ENCODE assay signal across 8 cellular contexts in genomic region chr15:90190606-90191343, GRCh38. TPM values are rescaled to one million over a fixed set of nuclear protein-coding genes. Genes with fewer than 3 reads are reported as not detected.
A peak's percentile ranks its signal among the peaks of the same experiment; 100 is the strongest.
DNase-seq lines count a peak whose midpoint lies in the region; ATAC-seq lines count a peak whose summit lies in the region.

No MANE protein-coding gene starts in this region.

- H3K4me1 ChIP-seq in esophagus (ENCODE audit: control insufficient read depth in 2 of 2, insufficient read depth in 2 of 2, low read length in 1 of 2), result peaks cover 15 to 32% of the 10 kb centered on the region in 2 donors
- peaks cover 37% of the 10 kb centered on the region for H3K4me1 ChIP-seq in thymus (ENCODE audit: control insufficient read depth, insufficient read depth, low read length)

- peak overlapping the region; percentile 93 to 96 for H3K27ac ChIP-seq in esophagus (ENCODE audit: low read depth in 2 of 2, low read length in 1 of 2)
- peak overlapping the region; percentile 75 for H3K27ac ChIP-seq in thymus (ENCODE audit: low read depth)

- H3K27me3 ChIP-seq in esophagus (ENCODE audit: control insufficient read depth in 1 of 2, insufficient read depth in 2 of 2, low read length in 2 of 2) (no peaks in the 10 kb centered on the region), thymus (ENCODE audit: control insufficient read depth, insufficient read depth) (no peaks in the 10 kb centered on the region)

- intact Hi-C loops in activated CD4-positive, alpha-beta memory T cell treated with anti-CD3 and anti-CD28 coated beads for 36 hours (cut with micrococcal nuclease), result no loop called here

- no peak overlapping the region for H3K4me3 ChIP-seq in esophagus (ENCODE audit: low read depth in 1 of 2, low read length in 2 of 2)
- no peak overlapping the region for H3K4me3 ChIP-seq in thymus (ENCODE audit: low read length)

- ATAC-seq in HG03442 (IDR thresholded peaks at IDR 0.05; ENCODE audit: unreplicated experiment), result peak; percentile 56

- H3K36me3 ChIP-seq in esophagus (ENCODE audit: control insufficient read depth in 2 of 2, insufficient read depth in 2 of 2, low read length in 1 of 2) (peaks cover 0 to 6% of the 10 kb centered on the region in 2 donors), thymus (ENCODE audit: control insufficient read depth, insufficient read depth) (peaks cover 3% of the 10 kb centered on the region)

- no peak for DNase-seq in T-helper 1 cell
- no peak for DNase-seq in H4 (ENCODE audit: low spot score)
- no peak for DNase-seq in SW 1271 (lab: John Stamatoyannopoulos, UW)
- DNase-seq in activated CD4-positive, alpha-beta memory T cell treated with anti-CD3 and anti-CD28 coated beads for 36 hours, result no peak

- 55 to 56% methylated on average over 10 of the region's 10 CpGs for WGBS in esophagus, 2 donors
- 92% methylated on average over 10 of the region's 10 CpGs for WGBS in thymus

- H3K4me3 Mint-ChIP-seq in T-helper 1 cell treated with Interleukin-12 subunit alpha and Interleukin-12 subunit beta and Interleukin-4 antibody, amounts not matched to agents 30 μg/mL and 1 μg/mL, for 36 hours, result no peak overlapping the region
- no peak overlapping the region for H3K4me3 Mint-ChIP-seq in activated CD4-positive, alpha-beta memory T cell treated with anti-CD3 and anti-CD28 coated beads for 36 hours

- H3K4me1 Mint-ChIP-seq in T-helper 1 cell treated with Interleukin-12 subunit alpha and Interleukin-12 subunit beta and Interleukin-4 antibody, amounts not matched to agents 30 μg/mL and 1 μg/mL, for 36 hours (ENCODE audit: low read depth), result peaks cover 38% of the 10 kb centered on the region
- H3K4me1 Mint-ChIP-seq in activated CD4-positive, alpha-beta memory T cell treated with anti-CD3 and anti-CD28 coated beads for 36 hours (ENCODE audit: low read depth), result peaks cover 18% of the 10 kb centered on the region

- peak overlapping the region; percentile 46 for H3K27ac Mint-ChIP-seq in T-helper 1 cell treated with Interleukin-12 subunit alpha and Interleukin-12 subunit beta and Interleukin-4 antibody, amounts not matched to agents 30 μg/mL and 1 μg/mL, for 36 hours
- no peak overlapping the region for H3K27ac Mint-ChIP-seq in activated CD4-positive, alpha-beta memory T cell treated with anti-CD3 and anti-CD28 coated beads for 36 hours

- peaks cover 17% of the 10 kb centered on the region for H3K36me3 Mint-ChIP-seq in T-helper 1 cell treated with Interleukin-12 subunit alpha and Interleukin-12 subunit beta and Interleukin-4 antibody, amounts not matched to agents 30 μg/mL and 1 μg/mL, for 36 hours (ENCODE audit: low read depth)
- H3K36me3 Mint-ChIP-seq in activated CD4-positive, alpha-beta memory T cell treated with anti-CD3 and anti-CD28 coated beads for 36 hours, result no peaks in the 10 kb centered on the region

- no peaks in the 10 kb centered on the region for H3K27me3 Mint-ChIP-seq in T-helper 1 cell treated with Interleukin-12 subunit alpha and Interleukin-12 subunit beta and Interleukin-4 antibody, amounts not matched to agents 30 μg/mL and 1 μg/mL, for 36 hours (ENCODE audit: low read depth)
- no peaks in the 10 kb centered on the region for H3K27me3 Mint-ChIP-seq in activated CD4-positive, alpha-beta memory T cell treated with anti-CD3 and anti-CD28 coated beads for 36 hours

- no peaks in the 10 kb centered on the region for H3K9me3 Mint-ChIP-seq in T-helper 1 cell treated with Interleukin-12 subunit alpha and Interleukin-12 subunit beta and Interleukin-4 antibody, amounts not matched to agents 30 μg/mL and 1 μg/mL, for 36 hours
- no peaks in the 10 kb centered on the region for H3K9me3 Mint-ChIP-seq in activated CD4-positive, alpha-beta memory T cell treated with anti-CD3 and anti-CD28 coated beads for 36 hours

- POLR2A ChIA-PET in activated CD4-positive, alpha-beta memory T cell treated with anti-CD3 and anti-CD28 coated beads for 36 hours (lab: Charles Lee), result no interaction called here

- CTCF ChIA-PET in activated CD4-positive, alpha-beta memory T cell treated with anti-CD3 and anti-CD28 coated beads for 36 hours (lab: Charles Lee), result interaction anchor here (1.0 kb wide), 1 partner anchor 42 kb away, joined by 3 read pairs; no protein-coding TSS in a partner anchor

- no peaks in the 10 kb centered on the region for H3K9me3 ChIP-seq in esophagus (ENCODE audit: control insufficient read depth in 2 of 2, insufficient read depth in 1 of 2, low read depth in 1 of 2, low read length in 1 of 2)
- H3K9me3 ChIP-seq in thymus (ENCODE audit: control insufficient read depth), result no peaks in the 10 kb centered on the region

RNA-seq across cellular contexts. Expression of gene SEMA4B, which starts 10.4 kb away (rescaled TPM):
- 100 to 1,000 TPM in 1 of 2 donors, 10 to 100 TPM in 1; 90.5 to 121 TPM for polyA plus RNA-seq in esophagus
- 32.8 TPM for polyA plus RNA-seq in thymus
- 13.5 and 18.9 TPM in 2 replicates for total RNA-seq in H4 (2014; rRNA removed; shearing (Covaris generic))
- 10 to 100 TPM; 13.1 to 16.7 TPM for total RNA-seq in activated CD4-positive, alpha-beta memory T cell treated with anti-CD3 and anti-CD28 coated beads for 36 hours

RNA-seq across cellular contexts. Expression of gene CIB1, which starts 43.0 kb away (rescaled TPM):
- polyA plus RNA-seq in esophagus (100 to 1,000 TPM in 1 of 2 donors, 10 to 100 TPM in 1; 88.5 to 121 TPM), thymus (169 TPM)
- 36.7 and 39.0 TPM in 2 replicates for total RNA-seq in H4 (2014; rRNA removed; shearing (Covaris generic))
- total RNA-seq in activated CD4-positive, alpha-beta memory T cell treated with anti-CD3 and anti-CD28 coated beads for 36 hours, result 100 to 1,000 TPM; 162 to 170 TPM

RNA-seq across cellular contexts. Expression of gene GDPGP1, which starts 43.2 kb away (rescaled TPM):
- 1 to 10 TPM; 2.1 to 2.2 TPM for polyA plus RNA-seq in esophagus
- polyA plus RNA-seq in thymus, result 5.0 TPM
- total RNA-seq in H4 (2014; rRNA removed; shearing (Covaris generic)), result 3.1 and 3.6 TPM in 2 replicates
- total RNA-seq in activated CD4-positive, alpha-beta memory T cell treated with anti-CD3 and anti-CD28 coated beads for 36 hours, result 1 to 10 TPM; 8.0 to 9.2 TPM

RNA-seq across cellular contexts. Expression of gene TTLL13, which starts 58.6 kb away (rescaled TPM):
- polyA plus RNA-seq in esophagus, result under 1 TPM; 0.04 to 0.07 TPM
- polyA plus RNA-seq in thymus, result 0.32 TPM
- 0.06 TPM in 1 of 2 replicates, not detected in the other for total RNA-seq in H4 (2014; rRNA removed; shearing (Covaris generic))
- under 1 TPM; 0.55 to 0.73 TPM for total RNA-seq in activated CD4-positive, alpha-beta memory T cell treated with anti-CD3 and anti-CD28 coated beads for 36 hours
